In the genomic region with DNA sequence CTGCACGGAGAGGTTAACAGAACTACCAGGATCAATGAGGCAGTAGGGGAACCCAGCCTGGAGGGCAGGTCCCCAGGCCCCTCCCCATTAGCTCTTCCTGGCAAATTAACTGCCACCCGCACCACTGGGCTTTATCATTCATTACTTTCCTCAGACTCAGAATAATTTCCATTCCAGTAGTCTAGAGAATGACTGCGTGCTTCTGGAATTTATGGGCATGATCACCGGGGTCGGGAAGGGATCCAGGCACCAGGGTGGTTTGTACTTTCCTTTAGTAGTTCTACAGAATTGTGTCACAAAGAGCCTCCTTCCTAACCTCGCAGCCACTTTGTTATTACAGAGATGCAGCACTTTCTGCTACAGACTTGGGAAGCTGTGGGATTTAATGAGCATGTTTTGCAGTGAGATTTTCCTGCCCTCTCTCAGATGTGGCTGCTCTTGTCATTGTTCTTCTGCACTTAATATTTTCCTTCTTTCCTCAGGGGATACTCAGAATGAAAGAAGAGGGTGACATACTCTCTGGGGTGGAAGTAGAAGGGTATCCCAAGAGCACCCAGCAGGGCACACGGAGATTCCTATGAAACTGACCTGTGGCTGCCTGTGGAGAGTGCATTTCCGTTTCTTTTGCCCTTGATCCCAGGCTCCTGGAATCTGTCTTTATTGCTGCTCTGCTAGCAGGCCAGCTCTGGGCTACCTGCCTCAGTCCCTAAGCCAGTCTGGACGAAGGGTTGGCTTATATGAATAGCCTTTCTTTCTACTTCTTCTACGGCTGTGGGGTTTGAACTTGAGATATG, we compare ENCODE assay signal across 13 cellular contexts.
A peak's percentile ranks its signal among the peaks of the same experiment; 100 is the strongest.
DNase-seq lines count a peak whose midpoint lies in the region; TF ChIP-seq lines count a peak whose summit lies in the region.
"Had no signal": no experiment of that assay in that cellular context is flagged by ENCODE, and none has a peak within 500 bp of the region (broad histone marks: within the 10 kb centered on the region; RNA-seq: fewer than 3 reads in every experiment).

No MANE protein-coding gene starts in this region.

- no peaks in the 10 kb centered on the region for H3K27me3 ChIP-seq in HUES6 (ENCODE audit: control insufficient read depth, insufficient read depth, low read length)
- H3K27me3 ChIP-seq: thyroid gland had no signal

- H3K9ac ChIP-seq in HUES6 (ENCODE audit: low read length): peak overlapping the region; percentile 35

- H3K4me3 ChIP-seq in HUES6 (ENCODE audit: low read depth, low read length) (peak overlapping the region; percentile 56), iPS-18c (ENCODE audit: insufficient read depth, low read depth, low read length) (peak overlapping the region; percentile 25), skeletal muscle cell (ENCODE audit: low read depth, low read length) (no peak overlapping the region)
- H3K4me3 ChIP-seq: thyroid gland had no signal

- CTCF ChIA-PET in activated naive CD4-positive, alpha-beta T cell treated with anti-CD3 and anti-CD28 coated beads, Interleukin-2, amount 10 ng/mL, durations not matched to agents 7 days and 5 days (lab: Charles Lee): no interaction called here

- peaks cover 8% of the 10 kb centered on the region for H3K27me3 Mint-ChIP-seq in brain
- H3K27me3 Mint-ChIP-seq in activated CD4-positive, alpha-beta T cell treated with anti-CD3 and anti-CD28 coated beads, Interleukin-2, amount 10 ng/mL, durations not matched to agents 24 days and 14 days: no peaks in the 10 kb centered on the region
- H3K27me3 Mint-ChIP-seq in activated T-helper 2 cell treated with anti-CD3 and anti-CD28 coated beads, Interferon-gamma antibody, Interleukin-2, Interleukin-4, amounts not matched to agents 10 μg/mL and 5 μg/mL and 100 μg/mL, durations not matched to agents 14 hours and 24 hours and 36 hours (ENCODE audit: low read depth): no peaks in the 10 kb centered on the region
- no peaks in the 10 kb centered on the region for H3K27me3 Mint-ChIP-seq in activated naive CD4-positive, alpha-beta T cell treated with anti-CD3 and anti-CD28 coated beads, Interleukin-2, amount 10 ng/mL, durations not matched to agents 7 days and 5 days

- H3K36me3 ChIP-seq in HUES6 (ENCODE audit: control insufficient read depth, insufficient read depth, low read length): no peaks in the 10 kb centered on the region
- H3K36me3 ChIP-seq: thyroid gland had no signal

- H3K9me3 ChIP-seq in HUES6 (ENCODE audit: control insufficient read depth, insufficient read depth, low read depth, low read length) (no peaks in the 10 kb centered on the region), iPS-18c (ENCODE audit: control insufficient read depth, insufficient read depth, low read length) (peaks cover 2% of the 10 kb centered on the region)
- H3K9me3 ChIP-seq: thyroid gland had no signal

- peaks cover 32% of the 10 kb centered on the region for H3K4me1 Mint-ChIP-seq in brain
- no peaks in the 10 kb centered on the region for H3K4me1 Mint-ChIP-seq in activated CD4-positive, alpha-beta T cell treated with anti-CD3 and anti-CD28 coated beads, Interleukin-2, amount 10 ng/mL, durations not matched to agents 24 days and 14 days
- no peaks in the 10 kb centered on the region for H3K4me1 Mint-ChIP-seq in activated T-helper 2 cell treated with anti-CD3 and anti-CD28 coated beads, Interferon-gamma antibody, Interleukin-2, Interleukin-4, amounts not matched to agents 10 μg/mL and 5 μg/mL and 100 μg/mL, durations not matched to agents 14 hours and 24 hours and 36 hours (ENCODE audit: low read depth)
- H3K4me1 Mint-ChIP-seq in activated naive CD4-positive, alpha-beta T cell treated with anti-CD3 and anti-CD28 coated beads, Interleukin-2, amount 10 ng/mL, durations not matched to agents 7 days and 5 days: no peaks in the 10 kb centered on the region

- no peak for TF ChIP-seq CTCF in brain (conservative IDR thresholded peaks at IDR 0.05)

- peak overlapping the region; percentile 33 for H3K27ac ChIP-seq in HUES6 (ENCODE audit: low read depth, low read length)
- H3K27ac ChIP-seq: thyroid gland had no signal

- intact Hi-C loops in activated CD4-positive, alpha-beta T cell treated with anti-CD3 and anti-CD28 coated beads, Interleukin-2, amount 10 ng/mL, durations not matched to agents 24 days and 14 days (cut with micrococcal nuclease): no loop called here
- intact Hi-C loops in activated T-helper 2 cell treated with anti-CD3 and anti-CD28 coated beads, Interferon-gamma antibody, Interleukin-2, Interleukin-4, amounts not matched to agents 10 μg/mL and 5 μg/mL and 100 μg/mL, durations not matched to agents 14 hours and 24 hours and 36 hours (cut with micrococcal nuclease): no loop called here

- H3K36me3 Mint-ChIP-seq in brain: no peaks in the 10 kb centered on the region
- no peaks in the 10 kb centered on the region for H3K36me3 Mint-ChIP-seq in activated CD4-positive, alpha-beta T cell treated with anti-CD3 and anti-CD28 coated beads, Interleukin-2, amount 10 ng/mL, durations not matched to agents 24 days and 14 days (ENCODE audit: low read depth)
- no peaks in the 10 kb centered on the region for H3K36me3 Mint-ChIP-seq in activated T-helper 2 cell treated with anti-CD3 and anti-CD28 coated beads, Interferon-gamma antibody, Interleukin-2, Interleukin-4, amounts not matched to agents 10 μg/mL and 5 μg/mL and 100 μg/mL, durations not matched to agents 14 hours and 24 hours and 36 hours (ENCODE audit: low read depth)
- H3K36me3 Mint-ChIP-seq in activated naive CD4-positive, alpha-beta T cell treated with anti-CD3 and anti-CD28 coated beads, Interleukin-2, amount 10 ng/mL, durations not matched to agents 7 days and 5 days: no peaks in the 10 kb centered on the region

- H3K4me3 Mint-ChIP-seq in brain: peak overlapping the region in 3 of 5 experiments; percentile 14 to 54 (median 36)
- no peak overlapping the region for H3K4me3 Mint-ChIP-seq in activated CD4-positive, alpha-beta T cell treated with anti-CD3 and anti-CD28 coated beads, Interleukin-2, amount 10 ng/mL, durations not matched to agents 24 days and 14 days
- no peak overlapping the region for H3K4me3 Mint-ChIP-seq in activated T-helper 2 cell treated with anti-CD3 and anti-CD28 coated beads, Interferon-gamma antibody, Interleukin-2, Interleukin-4, amounts not matched to agents 10 μg/mL and 5 μg/mL and 100 μg/mL, durations not matched to agents 14 hours and 24 hours and 36 hours (ENCODE audit: low read depth)
- no peak overlapping the region for H3K4me3 Mint-ChIP-seq in activated naive CD4-positive, alpha-beta T cell treated with anti-CD3 and anti-CD28 coated beads, Interleukin-2, amount 10 ng/mL, durations not matched to agents 7 days and 5 days

- DNase-seq in skeletal muscle cell (ENCODE audit: low read depth) (peak; percentile 51), activated T-cell treated with anti-CD3 and anti-CD28 coated beads for 4 hours (no peak)
- no peak for DNase-seq in activated CD4-positive, alpha-beta T cell treated with anti-CD3 and anti-CD28 coated beads, Interleukin-2, amount 10 ng/mL, durations not matched to agents 24 days and 14 days
- no peak for DNase-seq in activated T-helper 2 cell treated with anti-CD3 and anti-CD28 coated beads, Interferon-gamma antibody, Interleukin-2, Interleukin-4, amounts not matched to agents 10 μg/mL and 5 μg/mL and 100 μg/mL, durations not matched to agents 14 hours and 24 hours and 36 hours (ENCODE audit: low spot score)
- DNase-seq in activated naive CD4-positive, alpha-beta T cell treated with anti-CD3 and anti-CD28 coated beads, Interleukin-2, amount 10 ng/mL, durations not matched to agents 7 days and 5 days: no peak
- DNase-seq: COR-L47, dermis blood vessel endothelial cell, hypothalamus, NCI-H1436, thyroid gland had no signal

- H3K27ac Mint-ChIP-seq in brain: peak overlapping the region in 4 of 5 experiments; percentile 39 to 89 (median 64)
- H3K27ac Mint-ChIP-seq in activated CD4-positive, alpha-beta T cell treated with anti-CD3 and anti-CD28 coated beads, Interleukin-2, amount 10 ng/mL, durations not matched to agents 24 days and 14 days: no peak overlapping the region
- no peak overlapping the region for H3K27ac Mint-ChIP-seq in activated T-helper 2 cell treated with anti-CD3 and anti-CD28 coated beads, Interferon-gamma antibody, Interleukin-2, Interleukin-4, amounts not matched to agents 10 μg/mL and 5 μg/mL and 100 μg/mL, durations not matched to agents 14 hours and 24 hours and 36 hours
- no peak overlapping the region for H3K27ac Mint-ChIP-seq in activated naive CD4-positive, alpha-beta T cell treated with anti-CD3 and anti-CD28 coated beads, Interleukin-2, amount 10 ng/mL, durations not matched to agents 7 days and 5 days

- peaks cover 0 to 10% (median 3%) of the 10 kb centered on the region in 5 experiments for H3K9me3 Mint-ChIP-seq in brain
- peaks cover 3% of the 10 kb centered on the region for H3K9me3 Mint-ChIP-seq in activated CD4-positive, alpha-beta T cell treated with anti-CD3 and anti-CD28 coated beads, Interleukin-2, amount 10 ng/mL, durations not matched to agents 24 days and 14 days
- peaks cover 19% of the 10 kb centered on the region for H3K9me3 Mint-ChIP-seq in activated T-helper 2 cell treated with anti-CD3 and anti-CD28 coated beads, Interferon-gamma antibody, Interleukin-2, Interleukin-4, amounts not matched to agents 10 μg/mL and 5 μg/mL and 100 μg/mL, durations not matched to agents 14 hours and 24 hours and 36 hours
- H3K9me3 Mint-ChIP-seq in activated naive CD4-positive, alpha-beta T cell treated with anti-CD3 and anti-CD28 coated beads, Interleukin-2, amount 10 ng/mL, durations not matched to agents 7 days and 5 days: peaks cover 7% of the 10 kb centered on the region

- H3K4me1 ChIP-seq in HUES6 (ENCODE audit: control insufficient read depth, insufficient read depth, low read length): peaks cover 17% of the 10 kb centered on the region
- H3K4me1 ChIP-seq: thyroid gland had no signal

Comparison
In these comparisons a context has a peak if more than half of its experiments do, and no peak if none do; other contexts are left out.
1. H3K27ac Mint-ChIP-seq: peak in brain (4 of 5); none in activated CD4-positive, alpha-beta T cell treated with anti-CD3 and anti-CD28 coated beads, Interleukin-2, amount 10 ng/mL, durations not matched to agents 24 days and 14 days (single experiment), activated T-helper 2 cell treated with anti-CD3 and anti-CD28 coated beads, Interferon-gamma antibody, Interleukin-2, Interleukin-4, amounts not matched to agents 10 μg/mL and 5 μg/mL and 100 μg/mL, durations not matched to agents 14 hours and 24 hours and 36 hours (single experiment) and activated naive CD4-positive, alpha-beta T cell treated with anti-CD3 and anti-CD28 coated beads, Interleukin-2, amount 10 ng/mL, durations not matched to agents 7 days and 5 days (single experiment).
2. H3K4me3 Mint-ChIP-seq: peak in brain (3 of 5); none in activated CD4-positive, alpha-beta T cell treated with anti-CD3 and anti-CD28 coated beads, Interleukin-2, amount 10 ng/mL, durations not matched to agents 24 days and 14 days (single experiment), activated T-helper 2 cell treated with anti-CD3 and anti-CD28 coated beads, Interferon-gamma antibody, Interleukin-2, Interleukin-4, amounts not matched to agents 10 μg/mL and 5 μg/mL and 100 μg/mL, durations not matched to agents 14 hours and 24 hours and 36 hours (single experiment) and activated naive CD4-positive, alpha-beta T cell treated with anti-CD3 and anti-CD28 coated beads, Interleukin-2, amount 10 ng/mL, durations not matched to agents 7 days and 5 days (single experiment).